ENCODE assay signal across 1 cellular context in the genomic region with DNA sequence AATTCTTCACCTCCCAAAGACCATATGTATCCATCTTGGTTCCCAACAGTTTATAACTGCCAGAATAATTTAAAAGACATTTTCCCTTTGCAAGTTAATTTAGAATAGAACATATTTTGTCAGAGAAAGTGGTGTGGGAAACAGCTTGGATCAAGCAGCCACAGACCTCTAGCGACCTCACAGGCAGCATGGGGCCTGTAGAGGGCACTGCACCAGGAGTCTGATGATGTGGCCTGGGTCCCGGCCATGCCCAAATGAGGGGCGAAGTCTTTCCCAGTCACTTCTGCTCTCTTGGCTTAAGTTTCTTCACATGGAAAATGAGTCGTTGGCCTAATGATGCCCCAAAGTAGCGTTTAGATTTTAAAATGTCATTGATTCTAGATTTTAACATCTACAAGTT.
TF ChIP-seq lines count a peak whose summit lies in the region.

No MANE protein-coding gene starts in this region.

TF ChIP-seq in HepG2, 621 proteins besides CTCF, POLR2A, EP300 and RAD21:
- peak; percentile 39; the same call in 1 of the 2 replicates for TF ChIP-seq STAG1 (CRISPR knock-in tag; IDR thresholded peaks at IDR 0.05)
- TF ChIP-seq, protein P1, sequence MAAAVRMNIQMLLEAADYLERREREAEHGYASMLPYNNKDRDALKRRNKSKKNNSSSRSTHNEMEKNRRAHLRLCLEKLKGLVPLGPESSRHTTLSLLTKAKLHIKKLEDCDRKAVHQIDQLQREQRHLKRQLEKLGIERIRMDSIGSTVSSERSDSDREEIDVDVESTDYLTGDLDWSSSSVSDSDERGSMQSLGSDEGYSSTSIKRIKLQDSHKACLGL (CRISPR knock-in tag; IDR thresholded peaks at IDR 0.05) = no peak
- TF ChIP-seq MTERF4 (CRISPR knock-in tag; IDR thresholded peaks at IDR 0.05) = no peak
TF ChIP-seq in HepG2: peak in this region for 1.
